26 cellular contexts compared by ENCODE assay signal in genomic region chr17:67161573-67161972, GRCh38.
"Had no signal": no experiment of that assay in that cellular context is flagged by ENCODE, and none has a peak within 500 bp of the region (broad histone marks: within the 10 kb centered on the region; RNA-seq: fewer than 3 reads in every experiment).

No MANE protein-coding gene starts in this region.

- H3K9me3 ChIP-seq: ovary, psoas muscle, right lobe of liver, sigmoid colon, stomach, thoracic aorta, thyroid gland, tibial nerve, upper lobe of left lung, vagina had no signal

- H3K4me1 ChIP-seq: neural progenitor cell, parathyroid adenoma, right lobe of liver, sigmoid colon, stomach, thyroid gland, tibial nerve, vagina had no signal

- H3K27ac ChIP-seq: neural progenitor cell, ovary, parathyroid adenoma, psoas muscle, right lobe of liver, sigmoid colon, stomach, thoracic aorta, thyroid gland, tibial nerve, upper lobe of left lung, vagina had no signal

- ATAC-seq: natural killer cell; right cardiac atrium; right lobe of liver; stimulated activated effector memory CD8-positive, alpha-beta T cell treated with anti-CD3 and anti-CD28 coated beads, Interleukin-12 subunit alpha, Interleukin-12 subunit beta, amount 100 ng/mL, for 72 hours; stimulated activated naive B cell treated with anti-CD40 and anti-IgM and Interleukin-4, amounts not matched to agents 10 μg/mL and 1 μg/mL and 100 μg/mL, for 72 hours had no signal

- H3K4me3 ChIP-seq: neural progenitor cell, ovary, psoas muscle, right lobe of liver, sigmoid colon, stomach, thoracic aorta, thyroid gland, tibial nerve, upper lobe of left lung, vagina had no signal

- H3K9ac ChIP-seq: neural progenitor cell, parathyroid adenoma had no signal

- H3K36me3 ChIP-seq: ovary had no signal

- DNase-seq: natural killer cell; occipital lobe; ovary; posterior cingulate gyrus; psoas muscle; right cardiac atrium; right lobe of liver; sigmoid colon; small intestine; stimulated activated CD4-positive, alpha-beta T cell treated with anti-CD3 and anti-CD28 coated beads, Interleukin-15, amount 100 ng/mL, for 24 hours; stimulated activated CD4-positive, alpha-beta T cell treated with anti-CD3 and anti-CD28 coated beads, Interleukin-2, amount 100 ng/mL, for 24 hours; stimulated activated CD4-positive, alpha-beta T cell treated with anti-CD3 and anti-CD28 coated beads, Interleukin-2, amount 100 ng/mL, for 48 hours; stimulated activated CD4-positive, alpha-beta T cell treated with anti-CD3 and anti-CD28 coated beads, Interleukin-4, amount 100 ng/mL, for 24 hours; stimulated activated naive B cell treated with anti-CD40 and anti-IgM and Interleukin-4, amounts not matched to agents 10 μg/mL and 1 μg/mL and 100 μg/mL, for 72 hours; stimulated activated naive CD4-positive, alpha-beta T cell treated with Interleukin-2 at 50 U/mL for 16 hours; stomach; thyroid gland; trophoblast cell; upper lobe of left lung had no signal

- FAIRE-seq: urothelium cell line had no signal
